21 cellular contexts compared by ENCODE assay signal in genomic region chr5:65075623-65076250, GRCh38.
A peak's percentile ranks its signal among the peaks of the same experiment; 100 is the strongest.
DNase-seq lines count a peak whose midpoint lies in the region; ATAC-seq, FAIRE-seq and TF ChIP-seq lines count a peak whose summit lies in the region.
"Had no signal": no experiment of that assay in that cellular context is flagged by ENCODE, and none has a peak within 500 bp of the region (broad histone marks: within the 10 kb centered on the region; RNA-seq: fewer than 3 reads in every experiment).

No MANE protein-coding gene starts in this region.

- H3K36me3 ChIP-seq in heart left ventricle, result no peaks in the 10 kb centered on the region
- no peaks in the 10 kb centered on the region for H3K36me3 ChIP-seq in astrocyte (ENCODE audit: insufficient read depth, low read length)
- no peaks in the 10 kb centered on the region for H3K36me3 ChIP-seq in mesendoderm (ENCODE audit: control insufficient read depth, insufficient read depth, low read length)
- no peaks in the 10 kb centered on the region for H3K36me3 ChIP-seq in vagina
- no peaks in the 10 kb centered on the region for H3K36me3 ChIP-seq in H7 (replicated peaks; ENCODE audit: control insufficient read depth, insufficient read depth, low read length)
- no peaks in the 10 kb centered on the region for H3K36me3 ChIP-seq in body of pancreas (replicated peaks in 1 of 2; ENCODE audit: insufficient read depth in 1 of 2, low read depth in 2 of 2)
- H3K36me3 ChIP-seq: Peyer's patch, upper lobe of left lung had no signal

- no peak overlapping the region for H3K4me3 Mint-ChIP-seq in astrocyte (ENCODE audit: unreplicated experiment)
- H3K4me3 Mint-ChIP-seq: activated T-helper 1 cell treated with anti-CD3 and anti-CD28 coated beads, Interleukin-12 subunit alpha, Interleukin-12 subunit beta, Interleukin-2, Interleukin-4 antibody, amounts not matched to agents 30 ng/mL and 10 ng/mL and 1 ng/mL, durations not matched to agents 14 hours and 24 hours and 36 hours had no signal

- no peak overlapping the region for H2AFZ ChIP-seq in astrocyte (ENCODE audit: low read depth, low read length)

- H3K23ac ChIP-seq in mesendoderm (ENCODE audit: low read length), result no peak overlapping the region

- ATAC-seq in heart left ventricle (peak in 1 of 4 donors; percentile 22), Right ventricle myocardium superior (ENCODE audit: poor library complexity) (no peak), body of pancreas (no peak), GM19395 (IDR thresholded peaks at IDR 0.05; ENCODE audit: unreplicated experiment) (no peak)

- no peak overlapping the region for H2BK15ac ChIP-seq in mesendoderm (replicated peaks; ENCODE audit: low read depth)

- H3K4me1 Mint-ChIP-seq in astrocyte (ENCODE audit: low read depth, unreplicated experiment), result peaks cover 74% of the 10 kb centered on the region

- no peaks in the 10 kb centered on the region for H3K9me3 Mint-ChIP-seq in astrocyte (ENCODE audit: unreplicated experiment)
- H3K9me3 Mint-ChIP-seq: activated T-helper 1 cell treated with anti-CD3 and anti-CD28 coated beads, Interleukin-12 subunit alpha, Interleukin-12 subunit beta, Interleukin-2, Interleukin-4 antibody, amounts not matched to agents 30 ng/mL and 10 ng/mL and 1 ng/mL, durations not matched to agents 14 hours and 24 hours and 36 hours had no signal

- no peaks in the 10 kb centered on the region for H3K27me3 ChIP-seq in heart left ventricle
- no peaks in the 10 kb centered on the region for H3K27me3 ChIP-seq in astrocyte (ENCODE audit: insufficient read depth, low read length)
- no peaks in the 10 kb centered on the region for H3K27me3 ChIP-seq in mesendoderm (ENCODE audit: insufficient read depth, low read length, poor library complexity)
- no peaks in the 10 kb centered on the region for H3K27me3 ChIP-seq in vagina
- H3K27me3 ChIP-seq in H7 (ENCODE audit: control insufficient read depth, insufficient read depth, low read length), result no peaks in the 10 kb centered on the region
- H3K27me3 ChIP-seq in body of pancreas, result no peaks in the 10 kb centered on the region
- H3K27me3 ChIP-seq: Peyer's patch, upper lobe of left lung had no signal

- H3K9ac ChIP-seq in astrocyte (ENCODE audit: low read length) (no peak overlapping the region), mesendoderm (ENCODE audit: low read length) (no peak overlapping the region)
- H3K9ac ChIP-seq: KMS-11 had no signal

- intact Hi-C loops in heart left ventricle (cut with DNase I) (loop anchor here in 1 of 10 donors (5.0 kb wide), 1 partner anchor 38 kb away; no protein-coding TSS in a partner anchor), Right ventricle myocardium superior (cut with DNase I) (no loop called here), vagina (cut with DNase I) (no loop called here), body of pancreas (cut with DNase I) (no loop called here)

- TF ChIP-seq POLR2A in heart left ventricle (IDR thresholded peaks at IDR 0.05) (no peak), vagina (IDR thresholded peaks at IDR 0.05) (no peak), body of pancreas (IDR thresholded peaks at IDR 0.05) (no peak)

- H4K8ac ChIP-seq in mesendoderm (ENCODE audit: low read depth, low read length), result no peak overlapping the region

- H4K5ac ChIP-seq in mesendoderm (ENCODE audit: low read length), result no peak overlapping the region

- H3K79me2 ChIP-seq in astrocyte (ENCODE audit: insufficient read depth, low read length), result no peaks in the 10 kb centered on the region
- H3K79me2 ChIP-seq in mesendoderm (ENCODE audit: control insufficient read depth, insufficient read depth, low read length), result no peaks in the 10 kb centered on the region

- no peak for TF ChIP-seq CTCF in heart left ventricle (IDR thresholded peaks at IDR 0.05)
- no peak for TF ChIP-seq CTCF in astrocyte (IDR thresholded peaks at IDR 0.05; ENCODE audit: insufficient read depth, low read depth, low read length)
- no peak for TF ChIP-seq CTCF in vagina (IDR thresholded peaks at IDR 0.05)
- no peak for TF ChIP-seq CTCF in body of pancreas (IDR thresholded peaks at IDR 0.05)

- peak overlapping the region; percentile 65 for H2BK5ac ChIP-seq in mesendoderm (ENCODE audit: low read length)

- H3K4me1 ChIP-seq in heart left ventricle (peaks cover 0 to 20% (median 9%) of the 10 kb centered on the region in 12 donors), astrocyte (ENCODE audit: insufficient read depth, low read length) (peaks cover 3% of the 10 kb centered on the region), mesendoderm (ENCODE audit: control insufficient read depth, low read depth, low read length) (peaks cover 13% of the 10 kb centered on the region), vagina (no peaks in the 10 kb centered on the region), body of pancreas (no peaks in the 10 kb centered on the region)
- H3K4me1 ChIP-seq: Peyer's patch had no signal

- WGBS in heart left ventricle, 4 donors, result 47 to 71% (median 57%) methylated on average over 2 of the region's 2 CpGs
- no CpG with 5 or more reads among the region's 2 CpGs for WGBS in mesendoderm (ENCODE audit: extremely low coverage, insufficient coverage, low lambda C conversion rate)
- 69 to 92% methylated on average over 2 of the region's 2 CpGs for WGBS in body of pancreas, 2 donors

- DNase-seq in heart left ventricle, result no peak
- no peak for DNase-seq in Right ventricle myocardium superior
- no peak for DNase-seq in astrocyte (ENCODE audit: low read depth)
- peak; percentile 83 for DNase-seq in mesendoderm
- DNase-seq in vagina (ENCODE audit: extremely low spot score in 2 of 2), result no peak
- no peak for DNase-seq in H7
- no peak for DNase-seq in body of pancreas
- DNase-seq: amniotic stem cell, midbrain, NCI-H1105, NCI-H2107, NCI-H526 treated with DMSO at 0.1 percent for 48 hours, occipital lobe had no signal

- H3K9me3 ChIP-seq in heart left ventricle (no peaks in the 10 kb centered on the region), astrocyte (ENCODE audit: insufficient read depth, low read depth, low read length) (no peaks in the 10 kb centered on the region), vagina (no peaks in the 10 kb centered on the region), body of pancreas (no peaks in the 10 kb centered on the region)
- H3K9me3 ChIP-seq: Peyer's patch, upper lobe of left lung had no signal

- H3K56ac ChIP-seq in mesendoderm (ENCODE audit: low read length), result peak overlapping the region; percentile 70

- H3K4me2 ChIP-seq in astrocyte (ENCODE audit: low read length), result no peak overlapping the region
- no peak overlapping the region for H3K4me2 ChIP-seq in mesendoderm (ENCODE audit: low read length)
- H3K4me2 ChIP-seq: KMS-11 had no signal

- no peak overlapping the region for H2AK5ac ChIP-seq in mesendoderm (ENCODE audit: low read length)

- no peaks in the 10 kb centered on the region for H3K79me1 ChIP-seq in mesendoderm (ENCODE audit: low read length)

- peak overlapping the region; percentile 56 for H3K18ac ChIP-seq in mesendoderm (ENCODE audit: low read length)

- no peaks in the 10 kb centered on the region for H3K27me3 Mint-ChIP-seq in astrocyte (ENCODE audit: low read depth, unreplicated experiment)

- H3K27ac ChIP-seq in heart left ventricle (peak overlapping the region in 11 of 12 donors; percentile 8 to 75 (median 50)), astrocyte (ENCODE audit: low read depth, low read length) (no peak overlapping the region), mesendoderm (ENCODE audit: low read depth, low read length) (peak overlapping the region; percentile 58), vagina (peak overlapping the region; percentile 44), body of pancreas (no peak overlapping the region)
- H3K27ac ChIP-seq: C4-2B, KMS-11 had no signal

- H3K36me3 Mint-ChIP-seq in astrocyte (ENCODE audit: low read depth, unreplicated experiment), result no peaks in the 10 kb centered on the region

- no peak for FAIRE-seq in astrocyte (lab: Jason Lieb, UNC)
- FAIRE-seq: A204.1, colon had no signal

- H2BK120ac ChIP-seq in mesendoderm (ENCODE audit: low read depth, low read length), result no peak overlapping the region

- no peak overlapping the region for H3K4me3 ChIP-seq in heart left ventricle
- no peak overlapping the region for H3K4me3 ChIP-seq in astrocyte (ENCODE audit: insufficient read depth, low read depth, low read length)
- no peak overlapping the region for H3K4me3 ChIP-seq in mesendoderm (ENCODE audit: low read length)
- no peak overlapping the region for H3K4me3 ChIP-seq in vagina
- no peak overlapping the region for H3K4me3 ChIP-seq in H7 (ENCODE audit: insufficient read depth, low read depth, low read length)
- H3K4me3 ChIP-seq in body of pancreas, result no peak overlapping the region
- H3K4me3 ChIP-seq: Peyer's patch, upper lobe of left lung had no signal

- H3K4ac ChIP-seq in mesendoderm (ENCODE audit: low read depth, low read length), result peak overlapping the region; percentile 97

- no peaks in the 10 kb centered on the region for H4K20me1 ChIP-seq in astrocyte (ENCODE audit: insufficient read depth, low read length)

- H3K27ac Mint-ChIP-seq in astrocyte (ENCODE audit: unreplicated experiment), result peak overlapping the region; percentile 92
- H3K27ac Mint-ChIP-seq: activated T-helper 1 cell treated with anti-CD3 and anti-CD28 coated beads, Interleukin-12 subunit alpha, Interleukin-12 subunit beta, Interleukin-2, Interleukin-4 antibody, amounts not matched to agents 30 ng/mL and 10 ng/mL and 1 ng/mL, durations not matched to agents 14 hours and 24 hours and 36 hours had no signal

Comparison
In these comparisons a context has a peak if more than half of its experiments do, and no peak if none do; other contexts are left out.
1. H3K27ac ChIP-seq: peak in heart left ventricle (11 of 12), mesendoderm (single experiment) and vagina (single experiment); none in astrocyte (single experiment) and body of pancreas (0 of 4).